ENCODE assay signal across 14 cellular contexts in the genomic region with DNA sequence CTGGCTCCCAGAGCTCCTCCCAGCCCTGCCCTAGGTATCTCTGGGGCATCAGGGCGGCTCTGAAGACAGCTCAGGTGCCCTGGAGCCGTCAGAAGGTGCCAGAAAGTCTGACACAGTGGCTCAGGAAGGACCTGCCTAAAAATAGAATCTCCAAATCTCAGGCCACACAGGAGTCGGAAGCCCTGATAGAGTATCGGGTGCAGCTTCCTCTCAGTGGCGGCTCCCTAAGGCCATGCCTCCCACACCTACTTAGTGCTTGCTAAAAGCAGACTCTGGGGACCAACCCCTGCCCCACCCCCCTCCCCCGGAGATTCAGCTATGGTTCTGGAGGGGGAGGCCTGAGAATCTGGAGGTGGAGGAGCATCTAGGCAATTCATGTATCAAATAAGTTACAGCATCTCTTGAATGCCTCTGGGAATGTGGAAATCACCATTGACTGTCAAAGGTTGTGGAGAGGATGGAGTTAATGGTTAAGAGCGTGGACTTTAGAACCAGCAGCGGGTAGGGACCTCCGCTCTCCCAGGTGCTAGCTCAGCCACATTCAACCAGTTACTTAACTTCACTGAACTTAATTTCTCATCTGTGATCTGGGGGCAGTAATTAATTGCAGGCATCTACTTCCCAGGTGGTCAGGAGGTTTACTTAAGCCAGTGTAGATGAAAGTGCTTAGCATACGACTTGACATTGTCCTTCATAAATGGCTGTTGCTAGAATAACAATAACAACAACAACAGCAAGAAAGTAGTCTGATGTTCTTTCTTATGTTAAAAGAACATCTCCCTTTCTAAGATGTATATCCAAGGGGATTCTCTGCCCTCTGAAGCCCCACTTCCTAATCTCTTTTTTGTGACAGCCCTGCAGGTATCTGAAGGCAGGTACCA. TPM values are rescaled to one million over a fixed set of nuclear protein-coding genes. Genes with fewer than 3 reads are reported as not detected.
A peak's percentile ranks its signal among the peaks of the same experiment; 100 is the strongest.
DNase-seq lines count a peak whose midpoint lies in the region; ATAC-seq and TF ChIP-seq lines count a peak whose summit lies in the region.
"Had no signal": no experiment of that assay in that cellular context is flagged by ENCODE, and none has a peak within 500 bp of the region (broad histone marks: within the 10 kb centered on the region; RNA-seq: fewer than 3 reads in every experiment).

No MANE protein-coding gene starts in this region.

- TF ChIP-seq POLR2A in HCT116 (IDR thresholded peaks at IDR 0.05; ENCODE audit: borderline replicate concordance, extremely low read depth, insufficient read depth, insufficient read length) (no peak), right lobe of liver (IDR thresholded peaks at IDR 0.05) (no peak)

- H3K36me3 ChIP-seq in HCT116 (ENCODE audit: control insufficient read depth in 1 of 2, insufficient read depth in 2 of 2, low read length in 2 of 2) = no peaks in the 10 kb centered on the region
- no peaks in the 10 kb centered on the region for H3K36me3 ChIP-seq in right lobe of liver
- H3K36me3 ChIP-seq in CD4-positive, alpha-beta memory T cell (ENCODE audit: insufficient read depth, low read length) = no peaks in the 10 kb centered on the region

- H3K27ac Mint-ChIP-seq in activated naive CD8-positive, alpha-beta T cell treated with anti-CD3 and anti-CD28 coated beads, Interleukin-2, amount 50 U/mL, for 24 hours = no peak overlapping the region
- H3K27ac Mint-ChIP-seq in CD4-positive, alpha-beta memory T cell = no peak overlapping the region
- H3K27ac Mint-ChIP-seq: HFFc6, nephron had no signal

- WGBS in right lobe of liver (ENCODE audit: insufficient coverage, low coverage, low lambda C conversion rate, missing lambda C conversion rate) = 4% methylated on average over 10 of the region's 10 CpGs

- H3K27ac ChIP-seq in HCT116 (ENCODE audit: low read depth, low read length) (no peak overlapping the region), right lobe of liver (no peak overlapping the region)
- H3K27ac ChIP-seq in CD4-positive, alpha-beta memory T cell (ENCODE audit: low read depth, low read length) = no peak overlapping the region

- no peaks in the 10 kb centered on the region for H3K9me2 ChIP-seq in HCT116 (ENCODE audit: insufficient read depth)

- POLR2A ChIA-PET in HCT116 (lab: Charles Lee) = no interaction called here
- POLR2A ChIA-PET in CD4-positive, alpha-beta memory T cell (lab: Charles Lee; ENCODE audit: partially characterized antibody) = interaction anchor here (0.8 to 1.6 kb wide), 3 partner anchors 40 to 42 kb away, joined by 3 to 4 read pairs (median 4); no protein-coding TSS in a partner anchor

- H3K27me3 Mint-ChIP-seq in activated naive CD8-positive, alpha-beta T cell treated with anti-CD3 and anti-CD28 coated beads, Interleukin-2, amount 50 U/mL, for 24 hours = peaks cover 89% of the 10 kb centered on the region
- peaks cover 53 to 61% of the 10 kb centered on the region in 2 donors for H3K27me3 Mint-ChIP-seq in CD4-positive, alpha-beta memory T cell

- RAD21 ChIA-PET in HCT116 (lab: Charles Lee; ENCODE audit: low non-redundant PET in 1 of 2, low total read pairs in 2 of 2, uncharacterized antibody in 2 of 2, unreplicated experiment in 2 of 2) = no interaction called here

- H3K4me1 ChIP-seq in HCT116 (ENCODE audit: control insufficient read depth in 1 of 2, insufficient read depth in 2 of 2, low read length in 2 of 2) (peaks cover 0 to 10% of the 10 kb centered on the region in 2 experiments; a peak in 2 of 4 replicates), right lobe of liver (peaks cover 0 to 7% (median 0%) of the 10 kb centered on the region in 4 donors)
- peaks cover 18% of the 10 kb centered on the region for H3K4me1 ChIP-seq in CD4-positive, alpha-beta memory T cell (ENCODE audit: insufficient read depth, low read length)

- H3K4me3 ChIP-seq in HCT116 (replicated peaks in 1 of 2; ENCODE audit: low read depth in 1 of 2, low read length in 2 of 2) (no peak overlapping the region), right lobe of liver (no peak overlapping the region)
- no peak overlapping the region for H3K4me3 ChIP-seq in CD4-positive, alpha-beta memory T cell (ENCODE audit: low read length in 2 of 2)

- ATAC-seq in HCT116 = peak; percentile 16; the same call in 1 of the 2 replicates
- ATAC-seq in activated naive CD8-positive, alpha-beta T cell treated with anti-CD3 and anti-CD28 coated beads, Interleukin-2, amount 50 U/mL, for 24 hours = peak; percentile 63
- peak; percentile 63 to 83 (median 70) for ATAC-seq in right lobe of liver
- no peak for ATAC-seq in GM21423 (IDR thresholded peaks at IDR 0.05; ENCODE audit: unreplicated experiment)

- no peak overlapping the region for H2AFZ ChIP-seq in HCT116 (ENCODE audit: low read depth, low read length, poor library complexity, severe bottlenecking)

- no peaks in the 10 kb centered on the region for H3K79me2 ChIP-seq in HCT116 (ENCODE audit: insufficient read depth, low read length)

- H4K20me1 ChIP-seq in HCT116 (ENCODE audit: insufficient read depth) = no peaks in the 10 kb centered on the region

- H3K4me3 Mint-ChIP-seq in activated naive CD8-positive, alpha-beta T cell treated with anti-CD3 and anti-CD28 coated beads, Interleukin-2, amount 50 U/mL, for 24 hours = no peak overlapping the region
- peak overlapping the region in 3 of 8 donors; percentile 10 to 53 (median 31) for H3K4me3 Mint-ChIP-seq in CD4-positive, alpha-beta memory T cell
- H3K4me3 Mint-ChIP-seq: HFFc6, nephron had no signal

- TF ChIP-seq RAD21 in HCT116 (IDR thresholded peaks at IDR 0.05; ENCODE audit: low read depth) = no peak

- H3K9ac ChIP-seq in HCT116 (ENCODE audit: low read length) = no peak overlapping the region

- no peak for TF ChIP-seq CTCF in HCT116 (IDR thresholded peaks at IDR 0.05 in 2 of 3, conservative IDR thresholded peaks at IDR 0.05 in 1 of 3; ENCODE audit: borderline replicate concordance in 1 of 3, insufficient read depth in 1 of 3, low read depth in 2 of 3, low read length in 2 of 3)
- TF ChIP-seq CTCF in right lobe of liver (IDR thresholded peaks at IDR 0.05) = no peak

- H3K9me3 Mint-ChIP-seq in activated naive CD8-positive, alpha-beta T cell treated with anti-CD3 and anti-CD28 coated beads, Interleukin-2, amount 50 U/mL, for 24 hours = no peaks in the 10 kb centered on the region
- H3K9me3 Mint-ChIP-seq in CD4-positive, alpha-beta memory T cell = no peaks in the 10 kb centered on the region
- H3K9me3 Mint-ChIP-seq: HFFc6, nephron had no signal

- H3K4me1 Mint-ChIP-seq in activated naive CD8-positive, alpha-beta T cell treated with anti-CD3 and anti-CD28 coated beads, Interleukin-2, amount 50 U/mL, for 24 hours = peaks cover 21% of the 10 kb centered on the region
- peaks cover 4 to 29% (median 18%) of the 10 kb centered on the region in 4 donors for H3K4me1 Mint-ChIP-seq in CD4-positive, alpha-beta memory T cell

- CTCF ChIA-PET in HCT116 (lab: Charles Lee) = interaction anchor here (0.8 kb wide), 1 partner anchor 53 kb away, joined by 3 read pairs; no protein-coding TSS in a partner anchor
- CTCF ChIA-PET in CD4-positive, alpha-beta memory T cell (lab: Charles Lee; ENCODE audit: partially characterized antibody) = interaction anchor here (1.1 to 1.7 kb wide), 3 partner anchors 24 to 37 kb away, joined by 3 to 4 read pairs (median 3); no protein-coding TSS in a partner anchor

- no peak overlapping the region for H3K4me2 ChIP-seq in HCT116 (ENCODE audit: low read length)

- no TSS peak for BruUV-seq in HCT116 (replicated peaks; lab: Mats Ljungman, UMichigan)

- H3K27me3 ChIP-seq in HCT116 (ENCODE audit: insufficient read depth, low read length) (peaks cover 22% of the 10 kb centered on the region), right lobe of liver (no peaks in the 10 kb centered on the region)
- H3K27me3 ChIP-seq in CD4-positive, alpha-beta memory T cell (ENCODE audit: insufficient read depth, low read length) = peaks cover 30% of the 10 kb centered on the region

- DNase-seq in GM03348 (ENCODE audit: low spot score) (peak; percentile 5), HCT116 (ENCODE audit: low read depth, low spot score) (no peak), right lobe of liver (no peak), NCI-H524 treated with DMSO at 0.1 percent for 48 hours (lab: John Stamatoyannopoulos, UW) (no peak), NCI-H2081 (lab: John Stamatoyannopoulos, UW) (no peak)
- DNase-seq in activated naive CD8-positive, alpha-beta T cell treated with anti-CD3 and anti-CD28 coated beads, Interleukin-2, amount 50 U/mL, for 24 hours = no peak
- no peak for DNase-seq in CD4-positive, alpha-beta memory T cell
- DNase-seq: activated T-cell treated with anti-CD3 and anti-CD28 coated beads for 4 hours, cerebellar nuclear complex, glutamatergic neuron, HFFc6, NCI-H446 treated with DMSO at 0.1 percent for 48 hours had no signal

- H3K36me3 Mint-ChIP-seq in activated naive CD8-positive, alpha-beta T cell treated with anti-CD3 and anti-CD28 coated beads, Interleukin-2, amount 50 U/mL, for 24 hours (ENCODE audit: low read depth) = no peaks in the 10 kb centered on the region
- no peaks in the 10 kb centered on the region for H3K36me3 Mint-ChIP-seq in CD4-positive, alpha-beta memory T cell

- H3K9me3 ChIP-seq in HCT116 (ENCODE audit: control insufficient read depth in 1 of 2, insufficient read depth in 1 of 2, low read depth in 1 of 2, low read length in 2 of 2) (no peaks in the 10 kb centered on the region), right lobe of liver (no peaks in the 10 kb centered on the region)
- no peaks in the 10 kb centered on the region for H3K9me3 ChIP-seq in CD4-positive, alpha-beta memory T cell (ENCODE audit: control insufficient read depth in 1 of 2, low read length in 2 of 2)

- intact Hi-C loops in HCT116 (cut with micrococcal nuclease) = no loop called here
- intact Hi-C loops in right lobe of liver (cut with DNase I) = no loop called here
- intact Hi-C loops in CD4-positive, alpha-beta memory T cell (cut with micrococcal nuclease) = no loop called here

TF ChIP-seq in HCT116, 20 proteins besides CTCF, POLR2A, EP300 and RAD21 (continues in another document):
- TF ChIP-seq POLR2AphosphoS5 (IDR thresholded peaks at IDR 0.05; ENCODE audit: low read depth, low read length) (no peak), EGR1 (IDR thresholded peaks at IDR 0.05; ENCODE audit: low read depth) (no peak), SRF (IDR thresholded peaks at IDR 0.05; ENCODE audit: low read depth) (no peak), JUND (IDR thresholded peaks at IDR 0.05) (no peak), CBX3 (IDR thresholded peaks at IDR 0.05; ENCODE audit: low read depth) (no peak)

RNA-seq across cellular contexts. Expression of gene MXI1, which starts 38.6 kb away (rescaled TPM):
- total RNA-seq in HCT116 (2021; ENCODE audit: unreplicated experiment) (57.0 TPM), right lobe of liver (10 to 100 TPM; 17.1 to 32.6 (median 26.5) TPM)
- polyA plus RNA-seq in HCT116 (2012) = 69.8 and 71.3 TPM in 2 replicates
- total RNA-seq in CD4-positive, alpha-beta memory T cell = 10 to 100 TPM; 49.7 to 56.6 TPM
- 10 to 100 TPM; 32.1 to 54.6 TPM for polyA plus RNA-seq in CD4-positive, alpha-beta memory T cell
